In genomic region chr9:75873707-75874106, GRCh38 we compare ENCODE assay signal across 15 cellular contexts. TPM values are rescaled to one million over a fixed set of nuclear protein-coding genes. Genes with fewer than 3 reads are reported as not detected.
DNase-seq lines count a peak whose midpoint lies in the region; ATAC-seq and TF ChIP-seq lines count a peak whose summit lies in the region.
"Had no signal": no experiment of that assay in that cellular context is flagged by ENCODE, and none has a peak within 500 bp of the region (broad histone marks: within the 10 kb centered on the region; RNA-seq: fewer than 3 reads in every experiment).

No MANE protein-coding gene starts in this region.

- H3K4me3 Mint-ChIP-seq in CD14-positive monocyte, result no peak overlapping the region
- no peak overlapping the region for H3K4me3 Mint-ChIP-seq in dendritic cell treated with granulocyte-macrophage colony-stimulating factor and Interleukin-4, amounts not matched to agents 40 ng/mL and 50 ng/mL, for 4 days

- peak overlapping the region; percentile 79 to 93 (median 84) for H3K27ac Mint-ChIP-seq in CD14-positive monocyte
- peak overlapping the region; percentile 75 for H3K27ac Mint-ChIP-seq in dendritic cell treated with granulocyte-macrophage colony-stimulating factor and Interleukin-4, amounts not matched to agents 40 ng/mL and 50 ng/mL, for 4 days

- DNase-seq in CD14-positive monocyte (ENCODE audit: low spot score), result peak; percentile 48
- DNase-seq in MV-4-11 (lab: John Stamatoyannopoulos, UW), result peak; percentile 63
- DNase-seq in pons (ENCODE audit: low spot score), result peak; percentile 69
- no peak for DNase-seq in RKO (ENCODE audit: low spot score)
- DNase-seq in activated naive CD4-positive, alpha-beta T cell (lab: John Stamatoyannopoulos, UW), result no peak
- DNase-seq: HCEC 1CT, MM.1S, NCI-H187, NCI-H2107, NCI-H510A, NCI-H748 treated with DMSO at 0.1 percent for 48 hours, Peyer's patch had no signal

- intact Hi-C loops in CD14-positive monocyte (cut with micrococcal nuclease), result loop anchor here in 1 of 2 donors (2.0 kb wide), 1 partner anchor 17 kb away; the partner anchor contains the start of gene PCSK5
- intact Hi-C loops in dendritic cell treated with granulocyte-macrophage colony-stimulating factor and Interleukin-4, amounts not matched to agents 40 ng/mL and 50 ng/mL, for 4 days (cut with micrococcal nuclease), result no loop called here

- no peak for ATAC-seq in esophagus mucosa
- ATAC-seq: Right ventricle myocardium inferior had no signal

- peaks cover 0 to 2% (median 0%) of the 10 kb centered on the region in 3 donors for H3K27me3 Mint-ChIP-seq in CD14-positive monocyte (ENCODE audit: low read depth in 3 of 3)
- no peaks in the 10 kb centered on the region for H3K27me3 Mint-ChIP-seq in dendritic cell treated with granulocyte-macrophage colony-stimulating factor and Interleukin-4, amounts not matched to agents 40 ng/mL and 50 ng/mL, for 4 days

- H3K9me3 Mint-ChIP-seq in CD14-positive monocyte, result no peaks in the 10 kb centered on the region
- H3K9me3 Mint-ChIP-seq in dendritic cell treated with granulocyte-macrophage colony-stimulating factor and Interleukin-4, amounts not matched to agents 40 ng/mL and 50 ng/mL, for 4 days, result no peaks in the 10 kb centered on the region

- H3K4me1 Mint-ChIP-seq in CD14-positive monocyte, result peaks cover 38% of the 10 kb centered on the region
- H3K4me1 Mint-ChIP-seq in dendritic cell treated with granulocyte-macrophage colony-stimulating factor and Interleukin-4, amounts not matched to agents 40 ng/mL and 50 ng/mL, for 4 days (ENCODE audit: low read depth), result peaks cover 32% of the 10 kb centered on the region

- no peaks in the 10 kb centered on the region for H3K36me3 Mint-ChIP-seq in CD14-positive monocyte
- no peaks in the 10 kb centered on the region for H3K36me3 Mint-ChIP-seq in dendritic cell treated with granulocyte-macrophage colony-stimulating factor and Interleukin-4, amounts not matched to agents 40 ng/mL and 50 ng/mL, for 4 days (ENCODE audit: low read depth)

- TF ChIP-seq CTCF in CD14-positive monocyte (IDR thresholded peaks at IDR 0.05), result no peak

RNA-seq across cellular contexts. Expression of gene PCSK5, which starts 16.8 kb away (rescaled TPM):
- polyA plus RNA-seq in CD14-positive monocyte, result 1 to 10 TPM; 4.8 to 7.1 TPM
- total RNA-seq in esophagus mucosa, result 13.6 TPM

Comparison
In these comparisons a context has a peak if more than half of its experiments do, and no peak if none do; other contexts are left out.
1. DNase-seq: peak in CD14-positive monocyte (single experiment), MV-4-11 (single experiment) and pons (single experiment); none in RKO (single experiment) and activated naive CD4-positive, alpha-beta T cell (0 of 4).